Comparison of ENCODE assay signal across 1 cellular context in the genomic region with DNA sequence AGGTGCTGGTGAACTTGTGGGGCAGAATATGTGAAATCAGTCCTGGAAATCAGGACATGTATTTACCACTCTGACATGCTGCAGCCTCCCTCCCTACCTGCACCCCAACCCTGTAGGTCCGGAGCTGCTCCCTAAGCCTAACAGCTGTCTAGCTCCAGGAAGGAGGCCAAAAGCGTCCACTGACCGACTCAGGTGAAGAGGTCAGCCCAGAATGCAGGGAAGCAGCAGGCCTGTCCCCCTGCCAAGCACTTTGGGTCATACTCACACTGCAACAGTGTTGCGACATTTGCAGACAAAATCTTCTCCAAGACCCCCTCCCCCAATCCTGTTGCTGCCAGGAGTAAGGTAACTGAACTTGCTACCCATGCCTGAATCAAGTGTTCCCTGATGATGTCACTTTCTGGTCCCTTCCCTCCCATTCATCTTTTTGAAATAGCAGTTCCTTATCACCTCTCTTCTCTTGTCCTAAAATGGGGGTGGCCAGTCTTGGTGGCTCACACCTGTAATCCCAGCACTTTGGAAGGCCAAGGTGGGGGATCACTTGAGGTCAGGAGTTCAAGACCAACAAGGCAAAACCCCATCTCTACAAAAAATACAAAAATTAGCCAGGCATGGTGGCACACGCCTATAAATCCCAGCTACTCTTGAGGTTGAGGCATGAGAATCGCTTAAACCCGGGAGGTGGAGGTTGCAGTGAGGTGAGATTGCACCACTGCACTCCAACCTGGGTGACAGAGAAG.
TF ChIP-seq lines count a peak whose summit lies in the region.

No MANE protein-coding gene starts in this region.

TF ChIP-seq in HepG2, 621 proteins besides CTCF, POLR2A, EP300 and RAD21 (continued from another document):
- TF ChIP-seq CCDC6 (CRISPR knock-in tag; IDR thresholded peaks at IDR 0.05) (no peak), KLF13 (CRISPR knock-in tag; IDR thresholded peaks at IDR 0.05) (0 out of 2 replicates have a peak, but pooled peaks have one; percentile 48), ZNF562 (CRISPR knock-in tag; IDR thresholded peaks at IDR 0.05; ENCODE audit: borderline replicate concordance) (no peak), MEIS2 (CRISPR knock-in tag; IDR thresholded peaks at IDR 0.05) (no peak), KAT2B (IDR thresholded peaks at IDR 0.05; ENCODE audit: borderline replicate concordance, low read depth, low read length) (no peak), NR2F6 (IDR thresholded peaks at IDR 0.05) (0 out of 2 replicates have a peak, but pooled peaks have one; percentile 36), NR2F6 (CRISPR knock-in tag; IDR thresholded peaks at IDR 0.05) (no peak; the same call in 1 of the 2 replicates), ZKSCAN1 (IDR thresholded peaks at IDR 0.05; ENCODE audit: low read length) (no peak), RBAK (CRISPR knock-in tag; IDR thresholded peaks at IDR 0.05) (0 out of 2 replicates have a peak, but pooled peaks have one; percentile 27), TEAD3 (CRISPR knock-in tag; optimal IDR thresholded peaks at IDR 0.05; ENCODE audit: borderline replicate concordance) (no peak), DNMT1 (CRISPR knock-in tag; IDR thresholded peaks at IDR 0.05) (no peak), TCF7 (IDR thresholded peaks at IDR 0.05; ENCODE audit: low read depth) (no peak), XBP1 (CRISPR knock-in tag; IDR thresholded peaks at IDR 0.05) (no peak), ZNF160 (CRISPR knock-in tag; IDR thresholded peaks at IDR 0.05) (no peak), MZF1 (CRISPR knock-in tag; IDR thresholded peaks at IDR 0.05; ENCODE audit: borderline replicate concordance) (no peak), ZFX (CRISPR knock-in tag; IDR thresholded peaks at IDR 0.05; ENCODE audit: low read depth) (no peak), EEA1 (CRISPR knock-in tag; IDR thresholded peaks at IDR 0.05; ENCODE audit: borderline replicate concordance) (no peak), ZSCAN31 (CRISPR knock-in tag; IDR thresholded peaks at IDR 0.05; ENCODE audit: low read depth) (no peak), DR1 (CRISPR knock-in tag; IDR thresholded peaks at IDR 0.05) (no peak), SRSF4 (IDR thresholded peaks at IDR 0.05; ENCODE audit: low read depth, low read length, poor library complexity, severe bottlenecking) (no peak), EZH2 (conservative IDR thresholded peaks at IDR 0.05; ENCODE audit: low read depth, low read length) (no peak), ZFY (CRISPR knock-in tag; IDR thresholded peaks at IDR 0.05) (no peak), ELF4 (CRISPR knock-in tag; IDR thresholded peaks at IDR 0.05; ENCODE audit: borderline replicate concordance) (no peak), ZNF746 (CRISPR knock-in tag; IDR thresholded peaks at IDR 0.05) (0 out of 2 replicates have a peak, but pooled peaks have one; percentile 10), CBX5 (CRISPR knock-in tag; IDR thresholded peaks at IDR 0.05; ENCODE audit: borderline replicate concordance) (no peak), GATA4 (IDR thresholded peaks at IDR 0.05; ENCODE audit: borderline replicate concordance, low read depth) (no peak), SMARCC2 (IDR thresholded peaks at IDR 0.05) (no peak), ZNF101 (CRISPR knock-in tag; IDR thresholded peaks at IDR 0.05; ENCODE audit: borderline replicate concordance, low read depth) (no peak), ZNF24 (IDR thresholded peaks at IDR 0.05) (no peak), ZNF225 (CRISPR knock-in tag; IDR thresholded peaks at IDR 0.05) (no peak), ZNF550 (CRISPR knock-in tag; IDR thresholded peaks at IDR 0.05; ENCODE audit: borderline replicate concordance) (no peak), ZNF816 (CRISPR knock-in tag; IDR thresholded peaks at IDR 0.05; ENCODE audit: borderline replicate concordance) (no peak), HOXD1 (CRISPR knock-in tag; IDR thresholded peaks at IDR 0.05) (no peak)
- TF ChIP-seq, protein P1, sequence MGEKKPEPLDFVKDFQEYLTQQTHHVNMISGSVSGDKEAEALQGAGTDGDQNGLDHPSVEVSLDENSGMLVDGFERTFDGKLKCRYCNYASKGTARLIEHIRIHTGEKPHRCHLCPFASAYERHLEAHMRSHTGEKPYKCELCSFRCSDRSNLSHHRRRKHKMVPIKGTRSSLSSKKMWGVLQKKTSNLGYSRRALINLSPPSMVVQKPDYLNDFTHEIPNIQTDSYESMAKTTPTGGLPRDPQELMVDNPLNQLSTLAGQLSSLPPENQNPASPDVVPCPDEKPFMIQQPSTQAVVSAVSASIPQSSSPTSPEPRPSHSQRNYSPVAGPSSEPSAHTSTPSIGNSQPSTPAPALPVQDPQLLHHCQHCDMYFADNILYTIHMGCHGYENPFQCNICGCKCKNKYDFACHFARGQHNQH (CRISPR knock-in tag; IDR thresholded peaks at IDR 0.05) = no peak
- TF ChIP-seq, protein P2, sequence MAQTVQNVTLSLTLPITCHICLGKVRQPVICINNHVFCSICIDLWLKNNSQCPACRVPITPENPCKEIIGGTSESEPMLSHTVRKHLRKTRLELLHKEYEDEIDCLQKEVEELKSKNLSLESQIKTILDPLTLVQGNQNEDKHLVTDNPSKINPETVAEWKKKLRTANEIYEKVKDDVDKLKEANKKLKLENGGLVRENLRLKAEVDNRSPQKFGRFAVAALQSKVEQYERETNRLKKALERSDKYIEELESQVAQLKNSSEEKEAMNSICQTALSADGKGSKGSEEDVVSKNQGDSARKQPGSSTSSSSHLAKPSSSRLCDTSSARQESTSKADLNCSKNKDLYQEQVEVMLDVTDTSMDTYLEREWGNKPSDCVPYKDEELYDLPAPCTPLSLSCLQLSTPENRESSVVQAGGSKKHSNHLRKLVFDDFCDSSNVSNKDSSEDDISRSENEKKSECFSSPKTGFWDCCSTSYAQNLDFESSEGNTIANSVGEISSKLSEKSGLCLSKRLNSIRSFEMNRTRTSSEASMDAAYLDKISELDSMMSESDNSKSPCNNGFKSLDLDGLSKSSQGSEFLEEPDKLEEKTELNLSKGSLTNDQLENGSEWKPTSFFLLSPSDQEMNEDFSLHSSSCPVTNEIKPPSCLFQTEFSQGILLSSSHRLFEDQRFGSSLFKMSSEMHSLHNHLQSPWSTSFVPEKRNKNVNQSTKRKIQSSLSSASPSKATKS (CRISPR knock-in tag; IDR thresholded peaks at IDR 0.05) = no peak
- TF ChIP-seq, protein P3, sequence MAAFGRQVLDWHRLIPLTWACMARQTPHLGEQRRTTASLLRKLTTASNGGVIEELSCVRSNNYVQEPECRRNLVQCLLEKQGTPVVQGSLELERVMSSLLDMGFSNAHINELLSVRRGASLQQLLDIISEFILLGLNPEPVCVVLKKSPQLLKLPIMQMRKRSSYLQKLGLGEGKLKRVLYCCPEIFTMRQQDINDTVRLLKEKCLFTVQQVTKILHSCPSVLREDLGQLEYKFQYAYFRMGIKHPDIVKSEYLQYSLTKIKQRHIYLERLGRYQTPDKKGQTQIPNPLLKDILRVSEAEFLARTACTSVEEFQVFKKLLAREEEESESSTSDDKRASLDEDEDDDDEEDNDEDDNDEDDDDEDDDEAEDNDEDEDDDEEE (CRISPR knock-in tag; IDR thresholded peaks at IDR 0.05) = peak; percentile 57; the same call in 1 of the 2 replicates
- TF ChIP-seq, protein P4, sequence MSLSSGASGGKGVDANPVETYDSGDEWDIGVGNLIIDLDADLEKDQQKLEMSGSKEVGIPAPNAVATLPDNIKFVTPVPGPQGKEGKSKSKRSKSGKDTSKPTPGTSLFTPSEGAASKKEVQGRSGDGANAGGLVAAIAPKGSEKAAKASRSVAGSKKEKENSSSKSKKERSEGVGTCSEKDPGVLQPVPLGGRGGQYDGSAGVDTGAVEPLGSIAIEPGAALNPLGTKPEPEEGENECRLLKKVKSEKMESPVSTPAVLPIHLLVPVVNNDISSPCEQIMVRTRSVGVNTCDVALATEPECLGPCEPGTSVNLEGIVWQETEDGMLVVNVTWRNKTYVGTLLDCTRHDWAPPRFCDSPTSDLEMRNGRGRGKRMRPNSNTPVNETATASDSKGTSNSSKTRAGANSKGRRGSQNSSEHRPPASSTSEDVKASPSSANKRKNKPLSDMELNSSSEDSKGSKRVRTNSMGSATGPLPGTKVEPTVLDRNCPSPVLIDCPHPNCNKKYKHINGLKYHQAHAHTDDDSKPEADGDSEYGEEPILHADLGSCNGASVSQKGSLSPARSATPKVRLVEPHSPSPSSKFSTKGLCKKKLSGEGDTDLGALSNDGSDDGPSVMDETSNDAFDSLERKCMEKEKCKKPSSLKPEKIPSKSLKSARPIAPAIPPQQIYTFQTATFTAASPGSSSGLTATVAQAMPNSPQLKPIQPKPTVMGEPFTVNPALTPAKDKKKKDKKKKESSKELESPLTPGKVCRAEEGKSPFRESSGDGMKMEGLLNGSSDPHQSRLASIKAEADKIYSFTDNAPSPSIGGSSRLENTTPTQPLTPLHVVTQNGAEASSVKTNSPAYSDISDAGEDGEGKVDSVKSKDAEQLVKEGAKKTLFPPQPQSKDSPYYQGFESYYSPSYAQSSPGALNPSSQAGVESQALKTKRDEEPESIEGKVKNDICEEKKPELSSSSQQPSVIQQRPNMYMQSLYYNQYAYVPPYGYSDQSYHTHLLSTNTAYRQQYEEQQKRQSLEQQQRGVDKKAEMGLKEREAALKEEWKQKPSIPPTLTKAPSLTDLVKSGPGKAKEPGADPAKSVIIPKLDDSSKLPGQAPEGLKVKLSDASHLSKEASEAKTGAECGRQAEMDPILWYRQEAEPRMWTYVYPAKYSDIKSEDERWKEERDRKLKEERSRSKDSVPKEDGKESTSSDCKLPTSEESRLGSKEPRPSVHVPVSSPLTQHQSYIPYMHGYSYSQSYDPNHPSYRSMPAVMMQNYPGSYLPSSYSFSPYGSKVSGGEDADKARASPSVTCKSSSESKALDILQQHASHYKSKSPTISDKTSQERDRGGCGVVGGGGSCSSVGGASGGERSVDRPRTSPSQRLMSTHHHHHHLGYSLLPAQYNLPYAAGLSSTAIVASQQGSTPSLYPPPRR (CRISPR knock-in tag; IDR thresholded peaks at IDR 0.05; ENCODE audit: borderline replicate concordance) = no peak
- TF ChIP-seq, protein P5, sequence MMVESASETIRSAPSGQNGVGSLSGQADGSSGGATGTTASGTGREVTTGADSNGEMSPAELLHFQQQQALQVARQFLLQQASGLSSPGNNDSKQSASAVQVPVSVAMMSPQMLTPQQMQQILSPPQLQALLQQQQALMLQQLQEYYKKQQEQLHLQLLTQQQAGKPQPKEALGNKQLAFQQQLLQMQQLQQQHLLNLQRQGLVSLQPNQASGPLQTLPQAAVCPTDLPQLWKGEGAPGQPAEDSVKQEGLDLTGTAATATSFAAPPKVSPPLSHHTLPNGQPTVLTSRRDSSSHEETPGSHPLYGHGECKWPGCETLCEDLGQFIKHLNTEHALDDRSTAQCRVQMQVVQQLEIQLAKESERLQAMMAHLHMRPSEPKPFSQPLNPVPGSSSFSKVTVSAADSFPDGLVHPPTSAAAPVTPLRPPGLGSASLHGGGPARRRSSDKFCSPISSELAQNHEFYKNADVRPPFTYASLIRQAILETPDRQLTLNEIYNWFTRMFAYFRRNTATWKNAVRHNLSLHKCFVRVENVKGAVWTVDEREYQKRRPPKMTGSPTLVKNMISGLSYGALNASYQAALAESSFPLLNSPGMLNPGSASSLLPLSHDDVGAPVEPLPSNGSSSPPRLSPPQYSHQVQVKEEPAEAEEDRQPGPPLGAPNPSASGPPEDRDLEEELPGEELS (CRISPR knock-in tag; IDR thresholded peaks at IDR 0.05) = no peak
- TF ChIP-seq, protein P6, sequence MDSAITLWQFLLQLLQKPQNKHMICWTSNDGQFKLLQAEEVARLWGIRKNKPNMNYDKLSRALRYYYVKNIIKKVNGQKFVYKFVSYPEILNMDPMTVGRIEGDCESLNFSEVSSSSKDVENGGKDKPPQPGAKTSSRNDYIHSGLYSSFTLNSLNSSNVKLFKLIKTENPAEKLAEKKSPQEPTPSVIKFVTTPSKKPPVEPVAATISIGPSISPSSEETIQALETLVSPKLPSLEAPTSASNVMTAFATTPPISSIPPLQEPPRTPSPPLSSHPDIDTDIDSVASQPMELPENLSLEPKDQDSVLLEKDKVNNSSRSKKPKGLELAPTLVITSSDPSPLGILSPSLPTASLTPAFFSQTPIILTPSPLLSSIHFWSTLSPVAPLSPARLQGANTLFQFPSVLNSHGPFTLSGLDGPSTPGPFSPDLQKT (CRISPR knock-in tag; IDR thresholded peaks at IDR 0.05; ENCODE audit: borderline replicate concordance) = no peak
- TF ChIP-seq, protein P7, sequence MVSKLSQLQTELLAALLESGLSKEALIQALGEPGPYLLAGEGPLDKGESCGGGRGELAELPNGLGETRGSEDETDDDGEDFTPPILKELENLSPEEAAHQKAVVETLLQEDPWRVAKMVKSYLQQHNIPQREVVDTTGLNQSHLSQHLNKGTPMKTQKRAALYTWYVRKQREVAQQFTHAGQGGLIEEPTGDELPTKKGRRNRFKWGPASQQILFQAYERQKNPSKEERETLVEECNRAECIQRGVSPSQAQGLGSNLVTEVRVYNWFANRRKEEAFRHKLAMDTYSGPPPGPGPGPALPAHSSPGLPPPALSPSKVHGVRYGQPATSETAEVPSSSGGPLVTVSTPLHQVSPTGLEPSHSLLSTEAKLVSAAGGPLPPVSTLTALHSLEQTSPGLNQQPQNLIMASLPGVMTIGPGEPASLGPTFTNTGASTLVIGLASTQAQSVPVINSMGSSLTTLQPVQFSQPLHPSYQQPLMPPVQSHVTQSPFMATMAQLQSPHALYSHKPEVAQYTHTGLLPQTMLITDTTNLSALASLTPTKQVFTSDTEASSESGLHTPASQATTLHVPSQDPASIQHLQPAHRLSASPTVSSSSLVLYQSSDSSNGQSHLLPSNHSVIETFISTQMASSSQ (IDR thresholded peaks at IDR 0.05; ENCODE audit: low read depth) = no peak
- TF ChIP-seq, protein P7 (CRISPR knock-in tag; IDR thresholded peaks at IDR 0.05; ENCODE audit: borderline replicate concordance) = 0 out of 2 replicates have a peak, but pooled peaks have one; percentile 1
- TF ChIP-seq, protein P8, sequence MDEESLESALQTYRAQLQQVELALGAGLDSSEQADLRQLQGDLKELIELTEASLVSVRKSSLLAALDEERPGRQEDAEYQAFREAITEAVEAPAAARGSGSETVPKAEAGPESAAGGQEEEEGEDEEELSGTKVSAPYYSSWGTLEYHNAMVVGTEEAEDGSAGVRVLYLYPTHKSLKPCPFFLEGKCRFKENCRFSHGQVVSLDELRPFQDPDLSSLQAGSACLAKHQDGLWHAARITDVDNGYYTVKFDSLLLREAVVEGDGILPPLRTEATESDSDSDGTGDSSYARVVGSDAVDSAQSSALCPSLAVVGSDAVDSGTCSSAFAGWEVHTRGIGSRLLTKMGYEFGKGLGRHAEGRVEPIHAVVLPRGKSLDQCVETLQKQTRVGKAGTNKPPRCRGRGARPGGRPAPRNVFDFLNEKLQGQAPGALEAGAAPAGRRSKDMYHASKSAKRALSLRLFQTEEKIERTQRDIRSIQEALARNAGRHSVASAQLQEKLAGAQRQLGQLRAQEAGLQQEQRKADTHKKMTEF (CRISPR knock-in tag; IDR thresholded peaks at IDR 0.05) = no peak
TF ChIP-seq in HepG2: peak in this region for 42.
